ENCODE assay signal across 9 cellular contexts in the genomic region with DNA sequence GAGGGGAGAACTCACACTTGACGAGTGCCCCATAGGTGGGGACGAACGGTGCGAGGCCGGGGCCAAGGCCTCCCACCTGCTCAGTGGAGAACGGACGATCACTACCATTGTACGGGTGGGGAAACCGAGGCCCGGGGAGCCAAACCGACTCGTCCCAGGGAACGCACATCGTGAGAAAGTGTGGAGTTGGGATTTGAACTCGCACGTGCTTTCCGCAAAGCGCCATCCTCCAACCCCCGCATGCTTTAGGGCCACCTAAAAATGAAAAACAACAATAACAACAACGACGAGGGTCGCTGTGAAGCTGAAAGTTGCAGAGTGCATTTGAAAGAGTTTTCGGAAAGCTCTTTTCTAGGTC. TPM values are rescaled to one million over a fixed set of nuclear protein-coding genes. Genes with fewer than 3 reads are reported as not detected.
A peak's percentile ranks its signal among the peaks of the same experiment; 100 is the strongest.
DNase-seq lines count a peak whose midpoint lies in the region; ATAC-seq and TF ChIP-seq lines count a peak whose summit lies in the region.
"Had no signal": no experiment of that assay in that cellular context is flagged by ENCODE, and none has a peak within 500 bp of the region (broad histone marks: within the 10 kb centered on the region; RNA-seq: fewer than 3 reads in every experiment).

No MANE protein-coding gene starts in this region.

- H3K27me3 ChIP-seq in GM23248 (replicated peaks; ENCODE audit: insufficient read depth) (no peaks in the 10 kb centered on the region), gastroesophageal sphincter (no peaks in the 10 kb centered on the region)

- TF ChIP-seq POLR2A in gastroesophageal sphincter (IDR thresholded peaks at IDR 0.05), result no peak

- 0 to 2% methylated on average over 23 of the region's 23 CpGs for WGBS in GM23248 (ENCODE audit: low coverage in 1 of 2, low lambda C conversion rate in 2 of 2, missing lambda C conversion rate in 2 of 2), 2 experiments
- WGBS in gastroesophageal sphincter (ENCODE audit: low coverage in 1 of 2), 2 donors, result 0 to 2% methylated on average over 5 to 7 of the region's 23 CpGs

- peaks cover 51% of the 10 kb centered on the region for H3K36me3 Mint-ChIP-seq in activated CD4-positive, alpha-beta memory T cell treated with anti-CD3 and anti-CD28 coated beads, Interleukin-2, amount 10 ng/mL, durations not matched to agents 7 days and 5 days (ENCODE audit: low read depth)

- H3F3A ChIP-seq in GM23248 (ENCODE audit: insufficient read depth), result peaks cover 13% of the 10 kb centered on the region

- no peak for TF ChIP-seq CTCF in gastroesophageal sphincter (IDR thresholded peaks at IDR 0.05)

- H3K9me3 Mint-ChIP-seq in activated CD4-positive, alpha-beta memory T cell treated with anti-CD3 and anti-CD28 coated beads, Interleukin-2, amount 10 ng/mL, durations not matched to agents 7 days and 5 days, result no peaks in the 10 kb centered on the region

- H3K9me3 ChIP-seq in GM23248 (ENCODE audit: low read depth) (no peaks in the 10 kb centered on the region), gastroesophageal sphincter (no peaks in the 10 kb centered on the region)

- in situ Hi-C loops in GM23248 (cut with MboI), result no loop called here

- peak overlapping the region; percentile 95 for H3K9ac ChIP-seq in GM23248

- H3K36me3 ChIP-seq in GM23248 (ENCODE audit: low read depth), result no peaks in the 10 kb centered on the region
- peaks cover 0 to 7% of the 10 kb centered on the region in 2 donors for H3K36me3 ChIP-seq in gastroesophageal sphincter

- H3K4me1 ChIP-seq in GM23248 (ENCODE audit: insufficient read depth) (peaks cover 11% of the 10 kb centered on the region), gastroesophageal sphincter (peaks cover 0 to 58% (median 10%) of the 10 kb centered on the region in 3 donors)

- peak overlapping the region; percentile 93 for H3K27ac Mint-ChIP-seq in activated CD4-positive, alpha-beta memory T cell treated with anti-CD3 and anti-CD28 coated beads, Interleukin-2, amount 10 ng/mL, durations not matched to agents 7 days and 5 days

- no peak for TF ChIP-seq EP300 in gastroesophageal sphincter (IDR thresholded peaks at IDR 0.05)

- DNase-seq in GM23248, result peak; percentile 48
- DNase-seq in activated CD4-positive, alpha-beta memory T cell treated with anti-CD3 and anti-CD28 coated beads, Interleukin-2, amount 10 ng/mL, durations not matched to agents 7 days and 5 days, result peak; percentile 28
- DNase-seq in skeletal muscle cell (ENCODE audit: low read depth), result no peak
- DNase-seq in NCI-H524 treated with DMSO at 0.1 percent for 48 hours (lab: John Stamatoyannopoulos, UW), result no peak
- no peak for DNase-seq in stimulated activated CD4-positive, alpha-beta T cell treated with anti-CD3 and anti-CD28 coated beads, Interleukin-1b, Interleukin-23, amount 100 ng/mL, for 48 hours
- no peak for DNase-seq in HuH-7 (ENCODE audit: low spot score)
- DNase-seq in central memory CD4-positive, alpha-beta T cell, result no peak

- H3K27ac ChIP-seq in GM23248 (peak overlapping the region; percentile 39; the same call in 1 of the 2 replicates), gastroesophageal sphincter (peak overlapping the region; percentile 59 to 89 (median 86))

- peaks cover 42% of the 10 kb centered on the region for H3K79me2 ChIP-seq in GM23248 (ENCODE audit: insufficient read depth)

- peaks cover 49% of the 10 kb centered on the region for H3K4me1 Mint-ChIP-seq in activated CD4-positive, alpha-beta memory T cell treated with anti-CD3 and anti-CD28 coated beads, Interleukin-2, amount 10 ng/mL, durations not matched to agents 7 days and 5 days

- peak overlapping the region; percentile 75 for H2AFZ ChIP-seq in GM23248

- H3K4me3 ChIP-seq in GM23248 (peak overlapping the region; percentile 87), gastroesophageal sphincter (peak overlapping the region; percentile 94), skeletal muscle cell (ENCODE audit: low read depth, low read length) (peak overlapping the region; percentile 94)

- peak overlapping the region; percentile 85 for H3K4me3 Mint-ChIP-seq in activated CD4-positive, alpha-beta memory T cell treated with anti-CD3 and anti-CD28 coated beads, Interleukin-2, amount 10 ng/mL, durations not matched to agents 7 days and 5 days

- H3K9me2 ChIP-seq in GM23248 (ENCODE audit: insufficient read depth), result no peaks in the 10 kb centered on the region

- peak overlapping the region; percentile 94 for H3K4me2 ChIP-seq in GM23248 (ENCODE audit: unreplicated experiment)

- CTCF ChIA-PET in activated CD4-positive, alpha-beta memory T cell treated with anti-CD3 and anti-CD28 coated beads, Interleukin-2, amount 10 ng/mL, durations not matched to agents 7 days and 5 days (lab: Charles Lee), result interaction anchor here (1.2 to 5.9 kb wide), 3 partner anchors 11 to 62 kb away, joined by 3 to 95 read pairs (median 23); a partner anchor contains a TSS

- no peaks in the 10 kb centered on the region for H4K20me1 ChIP-seq in GM23248 (ENCODE audit: insufficient read depth)

- POLR2A ChIA-PET in activated CD4-positive, alpha-beta memory T cell treated with anti-CD3 and anti-CD28 coated beads, Interleukin-2, amount 10 ng/mL, durations not matched to agents 7 days and 5 days (lab: Charles Lee), result interaction anchor here (1.3 to 13.3 kb wide), 4 partner anchors 14 to 64 kb away, joined by 3 to 384 read pairs (median 150); a partner anchor contains a TSS

- ATAC-seq in gastroesophageal sphincter, result no peak

- H3K27me3 Mint-ChIP-seq in activated CD4-positive, alpha-beta memory T cell treated with anti-CD3 and anti-CD28 coated beads, Interleukin-2, amount 10 ng/mL, durations not matched to agents 7 days and 5 days, result no peaks in the 10 kb centered on the region

RNA-seq across cellular contexts. Expression of a gene that starts 0.5 kb away (rescaled TPM):
- 44.6 and 46.2 TPM in 2 replicates for total RNA-seq in GM23248 (2014; rRNA removed; shearing (Covaris generic))
- polyA plus RNA-seq in GM23248 (2016; fragmentation: Nextera tagmentation; extraction: Ambion mirVana), result 44.3 and 49.6 TPM in 2 replicates
- 100 to 1,000 TPM; 657 TPM for total RNA-seq in activated CD4-positive, alpha-beta memory T cell treated with anti-CD3 and anti-CD28 coated beads, Interleukin-2, amount 10 ng/mL, durations not matched to agents 7 days and 5 days
- 10 to 100 TPM; 40.4 to 58.3 (median 51.4) TPM for total RNA-seq in gastroesophageal sphincter

RNA-seq across cellular contexts. Expression of a gene that starts 6.4 kb away (rescaled TPM):
- not detected in 2 replicates for total RNA-seq in GM23248 (2014; rRNA removed; shearing (Covaris generic))
- polyA plus RNA-seq in GM23248 (2016; fragmentation: Nextera tagmentation; extraction: Ambion mirVana), result 0.49 TPM in 1 of 2 replicates, not detected in the other
- under 1 TPM; 0.35 to 0.38 TPM for total RNA-seq in activated CD4-positive, alpha-beta memory T cell treated with anti-CD3 and anti-CD28 coated beads, Interleukin-2, amount 10 ng/mL, durations not matched to agents 7 days and 5 days
- total RNA-seq in gastroesophageal sphincter, result under 1 TPM in 2 of 4 donors, not detected in 2; 0.40 to 0.99 TPM
- total RNA-seq: frontal cortex had no signal

RNA-seq across cellular contexts. Expression of a gene that starts 23.4 kb away (rescaled TPM):
- total RNA-seq in GM23248 (2014; rRNA removed; shearing (Covaris generic)), result 296 and 881 TPM in 2 replicates
- polyA plus RNA-seq in GM23248 (2016; fragmentation: Nextera tagmentation; extraction: Ambion mirVana), result 2,308 and 2,316 TPM in 2 replicates
- 1,000 to 10,000 TPM; 2,625 to 2,652 TPM for total RNA-seq in activated CD4-positive, alpha-beta memory T cell treated with anti-CD3 and anti-CD28 coated beads, Interleukin-2, amount 10 ng/mL, durations not matched to agents 7 days and 5 days
- total RNA-seq in gastroesophageal sphincter, result 1,000 to 10,000 TPM in 2 of 4 donors, 100 to 1,000 TPM in 2; 673 to 1,241 (median 970) TPM

RNA-seq across cellular contexts. Expression of a gene that starts 38.6 kb away (rescaled TPM):
- total RNA-seq in GM23248 (2014; rRNA removed; shearing (Covaris generic)), result not detected in 2 replicates
- polyA plus RNA-seq in GM23248 (2016; fragmentation: Nextera tagmentation; extraction: Ambion mirVana), result not detected in 2 replicates
- total RNA-seq in activated CD4-positive, alpha-beta memory T cell treated with anti-CD3 and anti-CD28 coated beads, Interleukin-2, amount 10 ng/mL, durations not matched to agents 7 days and 5 days, result not detected
- total RNA-seq in gastroesophageal sphincter, result not detected
- total RNA-seq: frontal cortex had no signal

RNA-seq across cellular contexts. Expression of a gene that starts 39.0 kb away (rescaled TPM):
- not detected in 2 replicates for total RNA-seq in GM23248 (2014; rRNA removed; shearing (Covaris generic))
- polyA plus RNA-seq in GM23248 (2016; fragmentation: Nextera tagmentation; extraction: Ambion mirVana), result not detected in 2 replicates
- total RNA-seq in activated CD4-positive, alpha-beta memory T cell treated with anti-CD3 and anti-CD28 coated beads, Interleukin-2, amount 10 ng/mL, durations not matched to agents 7 days and 5 days, result not detected
- total RNA-seq in gastroesophageal sphincter, result not detected
- total RNA-seq: frontal cortex had no signal

Comparison
In these comparisons a context has a peak if more than half of its experiments do, and no peak if none do; other contexts are left out.
1. DNase-seq: peak in GM23248 (single experiment) and activated CD4-positive, alpha-beta memory T cell treated with anti-CD3 and anti-CD28 coated beads, Interleukin-2, amount 10 ng/mL, durations not matched to agents 7 days and 5 days (single experiment); none in skeletal muscle cell (single experiment), NCI-H524 treated with DMSO at 0.1 percent for 48 hours (single experiment), stimulated activated CD4-positive, alpha-beta T cell treated with anti-CD3 and anti-CD28 coated beads, Interleukin-1b, Interleukin-23, amount 100 ng/mL, for 48 hours (single experiment), HuH-7 (single experiment) and central memory CD4-positive, alpha-beta T cell (single experiment).
2. RNA of a gene that starts 0.5 kb away (total RNA-seq): 657 TPM in activated CD4-positive, alpha-beta memory T cell treated with anti-CD3 and anti-CD28 coated beads, Interleukin-2, amount 10 ng/mL, durations not matched to agents 7 days and 5 days; 40.4 to 58.3 TPM in gastroesophageal sphincter and 44.6 to 46.2 TPM in GM23248; every median in the first group is over 10 times any median in the second.
3. Peak in every context shown above with its lines, with median percentiles within 50 percentile points of each other: H3K4me3 ChIP-seq.